ENCODE assay signal across 1 cellular context in the genomic region with DNA sequence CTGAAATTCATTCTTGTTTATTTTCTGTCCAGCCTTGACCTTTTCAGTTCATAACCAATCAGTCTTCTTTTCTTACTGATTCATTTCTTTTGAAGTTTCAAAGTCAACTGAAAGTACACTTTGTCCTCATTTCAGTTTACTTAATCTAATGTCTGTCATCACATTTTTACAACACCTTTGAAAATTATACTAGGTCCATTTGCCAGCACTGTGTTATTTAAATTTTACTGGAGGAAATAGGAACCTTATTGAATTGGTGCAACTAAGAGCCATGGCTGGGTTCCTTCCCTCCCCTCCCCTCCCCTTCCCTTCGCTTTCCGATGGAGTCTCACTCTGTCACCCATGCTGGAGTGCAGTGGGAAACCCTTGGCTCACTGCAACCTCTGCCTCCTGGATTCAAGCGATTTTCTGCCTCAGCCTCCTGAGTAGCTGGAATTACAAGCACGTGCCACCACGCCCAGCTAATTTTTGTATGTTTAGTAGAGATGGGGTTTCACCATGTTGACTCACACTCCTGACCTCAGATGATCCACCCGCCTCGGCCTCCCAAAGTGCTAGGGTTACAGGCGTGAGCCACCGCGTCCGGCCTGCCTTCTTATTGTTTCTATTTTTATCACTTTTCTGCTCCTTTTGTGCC.
TF ChIP-seq lines count a peak whose summit lies in the region.

No MANE protein-coding gene starts in this region.

TF ChIP-seq in HEK293, 187 proteins besides CTCF, POLR2A, EP300 and RAD21 (continued from another document and continues in another):
- TF ChIP-seq, protein P1, sequence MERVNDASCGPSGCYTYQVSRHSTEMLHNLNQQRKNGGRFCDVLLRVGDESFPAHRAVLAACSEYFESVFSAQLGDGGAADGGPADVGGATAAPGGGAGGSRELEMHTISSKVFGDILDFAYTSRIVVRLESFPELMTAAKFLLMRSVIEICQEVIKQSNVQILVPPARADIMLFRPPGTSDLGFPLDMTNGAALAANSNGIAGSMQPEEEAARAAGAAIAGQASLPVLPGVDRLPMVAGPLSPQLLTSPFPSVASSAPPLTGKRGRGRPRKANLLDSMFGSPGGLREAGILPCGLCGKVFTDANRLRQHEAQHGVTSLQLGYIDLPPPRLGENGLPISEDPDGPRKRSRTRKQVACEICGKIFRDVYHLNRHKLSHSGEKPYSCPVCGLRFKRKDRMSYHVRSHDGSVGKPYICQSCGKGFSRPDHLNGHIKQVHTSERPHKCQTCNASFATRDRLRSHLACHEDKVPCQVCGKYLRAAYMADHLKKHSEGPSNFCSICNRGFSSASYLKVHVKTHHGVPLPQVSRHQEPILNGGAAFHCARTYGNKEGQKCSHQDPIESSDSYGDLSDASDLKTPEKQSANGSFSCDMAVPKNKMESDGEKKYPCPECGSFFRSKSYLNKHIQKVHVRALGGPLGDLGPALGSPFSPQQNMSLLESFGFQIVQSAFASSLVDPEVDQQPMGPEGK (tag by site-specific recombination; IDR thresholded peaks at IDR 0.05), result peak; percentile 59
- TF ChIP-seq ZFHX2 (tag by site-specific recombination; conservative IDR thresholded peaks at IDR 0.05) (no peak), ZNF16 (tag by site-specific recombination; IDR thresholded peaks at IDR 0.05; ENCODE audit: low read depth) (no peak), ZNF792 (tag by site-specific recombination; IDR thresholded peaks at IDR 0.05) (no peak), GLIS2 (tag by site-specific recombination; IDR thresholded peaks at IDR 0.05) (no peak), ZFP37 (tag by site-specific recombination; IDR thresholded peaks at IDR 0.05) (no peak), ZNF571 (tag by site-specific recombination; IDR thresholded peaks at IDR 0.05) (no peak), GFI1B (tag by site-specific recombination; IDR thresholded peaks at IDR 0.05) (no peak), PRDM1 (tag by site-specific recombination; IDR thresholded peaks at IDR 0.05) (peak; percentile 53), ZNF843 (tag by site-specific recombination; IDR thresholded peaks at IDR 0.05) (peak; percentile 66; the same call in 1 of the 2 replicates), ZNF596 (tag by site-specific recombination; IDR thresholded peaks at IDR 0.05) (no peak), ZNF23 (tag by site-specific recombination; IDR thresholded peaks at IDR 0.05; ENCODE audit: borderline replicate concordance) (no peak), SP2 (tag by site-specific recombination; IDR thresholded peaks at IDR 0.05) (no peak), ZNF10 (tag by site-specific recombination; IDR thresholded peaks at IDR 0.05) (no peak), HOXA7 (CRISPR knock-in tag; IDR thresholded peaks at IDR 0.05; ENCODE audit: borderline replicate concordance) (no peak), ZFP41 (tag by site-specific recombination; IDR thresholded peaks at IDR 0.05; ENCODE audit: borderline replicate concordance) (no peak), ZNF292 (tag by site-specific recombination; IDR thresholded peaks at IDR 0.05; ENCODE audit: borderline replicate concordance, low read depth) (no peak), ZNF311 (tag by site-specific recombination; IDR thresholded peaks at IDR 0.05; ENCODE audit: borderline replicate concordance) (no peak), ZNF544 (tag by site-specific recombination; IDR thresholded peaks at IDR 0.05) (no peak), ZNF76 (tag by site-specific recombination; IDR thresholded peaks at IDR 0.05; ENCODE audit: borderline replicate concordance, low read depth) (no peak), ZNF19 (tag by site-specific recombination; IDR thresholded peaks at IDR 0.05; ENCODE audit: low read depth) (no peak), SALL2 (tag by site-specific recombination; IDR thresholded peaks at IDR 0.05; ENCODE audit: borderline replicate concordance) (no peak), ZBTB1 (tag by site-specific recombination; IDR thresholded peaks at IDR 0.05) (no peak), YY2 (tag by site-specific recombination; IDR thresholded peaks at IDR 0.05) (no peak), ZNF510 (tag by site-specific recombination; IDR thresholded peaks at IDR 0.05; ENCODE audit: insufficient replicate concordance) (no peak)
- TF ChIP-seq, protein P2, sequence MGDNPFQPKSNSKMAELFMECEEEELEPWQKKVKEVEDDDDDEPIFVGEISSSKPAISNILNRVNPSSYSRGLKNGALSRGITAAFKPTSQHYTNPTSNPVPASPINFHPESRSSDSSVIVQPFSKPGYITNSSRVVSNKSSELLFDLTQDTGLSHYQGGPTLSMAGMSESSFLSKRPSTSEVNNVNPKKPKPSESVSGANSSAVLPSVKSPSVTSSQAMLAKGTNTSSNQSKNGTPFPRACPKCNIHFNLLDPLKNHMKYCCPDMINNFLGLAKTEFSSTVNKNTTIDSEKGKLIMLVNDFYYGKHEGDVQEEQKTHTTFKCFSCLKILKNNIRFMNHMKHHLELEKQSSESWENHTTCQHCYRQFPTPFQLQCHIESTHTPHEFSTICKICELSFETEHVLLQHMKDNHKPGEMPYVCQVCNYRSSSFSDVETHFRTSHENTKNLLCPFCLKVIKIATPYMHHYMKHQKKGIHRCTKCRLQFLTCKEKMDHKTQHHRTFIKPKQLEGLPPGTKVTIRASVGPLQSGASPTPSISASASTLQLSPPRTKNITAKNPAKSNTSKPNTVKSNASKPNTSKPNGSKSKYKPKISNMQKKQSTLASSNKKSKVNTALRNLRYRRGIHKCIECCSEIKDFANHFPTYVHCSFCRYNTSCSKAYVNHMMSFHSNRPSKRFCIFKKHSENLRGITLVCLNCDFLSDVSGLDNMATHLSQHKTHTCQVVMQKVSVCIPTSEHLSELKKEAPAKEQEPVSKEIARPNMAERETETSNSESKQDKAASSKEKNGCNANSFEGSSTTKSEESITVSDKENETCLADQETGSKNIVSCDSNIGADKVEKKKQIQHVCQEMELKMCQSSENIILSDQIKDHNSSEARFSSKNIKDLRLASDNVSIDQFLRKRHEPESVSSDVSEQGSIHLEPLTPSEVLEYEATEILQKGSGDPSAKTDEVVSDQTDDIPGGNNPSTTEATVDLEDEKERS (tag by site-specific recombination; IDR thresholded peaks at IDR 0.05), result peak; percentile 93; the same call in 1 of the 2 replicates
- TF ChIP-seq, protein P3, sequence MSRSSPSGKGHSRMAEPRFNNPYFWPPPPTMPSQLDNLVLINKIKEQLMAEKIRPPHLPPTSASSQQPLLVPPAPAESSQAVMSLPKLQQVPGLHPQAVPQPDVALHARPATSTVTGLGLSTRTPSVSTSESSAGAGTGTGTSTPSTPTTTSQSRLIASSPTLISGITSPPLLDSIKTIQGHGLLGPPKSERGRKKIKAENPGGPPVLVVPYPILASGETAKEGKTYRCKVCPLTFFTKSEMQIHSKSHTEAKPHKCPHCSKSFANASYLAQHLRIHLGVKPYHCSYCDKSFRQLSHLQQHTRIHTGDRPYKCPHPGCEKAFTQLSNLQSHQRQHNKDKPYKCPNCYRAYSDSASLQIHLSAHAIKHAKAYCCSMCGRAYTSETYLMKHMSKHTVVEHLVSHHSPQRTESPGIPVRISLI (tag by site-specific recombination; IDR thresholded peaks at IDR 0.05), result no peak
- TF ChIP-seq, protein P4, sequence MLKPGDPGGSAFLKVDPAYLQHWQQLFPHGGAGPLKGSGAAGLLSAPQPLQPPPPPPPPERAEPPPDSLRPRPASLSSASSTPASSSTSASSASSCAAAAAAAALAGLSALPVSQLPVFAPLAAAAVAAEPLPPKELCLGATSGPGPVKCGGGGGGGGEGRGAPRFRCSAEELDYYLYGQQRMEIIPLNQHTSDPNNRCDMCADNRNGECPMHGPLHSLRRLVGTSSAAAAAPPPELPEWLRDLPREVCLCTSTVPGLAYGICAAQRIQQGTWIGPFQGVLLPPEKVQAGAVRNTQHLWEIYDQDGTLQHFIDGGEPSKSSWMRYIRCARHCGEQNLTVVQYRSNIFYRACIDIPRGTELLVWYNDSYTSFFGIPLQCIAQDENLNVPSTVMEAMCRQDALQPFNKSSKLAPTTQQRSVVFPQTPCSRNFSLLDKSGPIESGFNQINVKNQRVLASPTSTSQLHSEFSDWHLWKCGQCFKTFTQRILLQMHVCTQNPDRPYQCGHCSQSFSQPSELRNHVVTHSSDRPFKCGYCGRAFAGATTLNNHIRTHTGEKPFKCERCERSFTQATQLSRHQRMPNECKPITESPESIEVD (tag by site-specific recombination; IDR thresholded peaks at IDR 0.05), result peak; percentile 83
- TF ChIP-seq, protein P5, sequence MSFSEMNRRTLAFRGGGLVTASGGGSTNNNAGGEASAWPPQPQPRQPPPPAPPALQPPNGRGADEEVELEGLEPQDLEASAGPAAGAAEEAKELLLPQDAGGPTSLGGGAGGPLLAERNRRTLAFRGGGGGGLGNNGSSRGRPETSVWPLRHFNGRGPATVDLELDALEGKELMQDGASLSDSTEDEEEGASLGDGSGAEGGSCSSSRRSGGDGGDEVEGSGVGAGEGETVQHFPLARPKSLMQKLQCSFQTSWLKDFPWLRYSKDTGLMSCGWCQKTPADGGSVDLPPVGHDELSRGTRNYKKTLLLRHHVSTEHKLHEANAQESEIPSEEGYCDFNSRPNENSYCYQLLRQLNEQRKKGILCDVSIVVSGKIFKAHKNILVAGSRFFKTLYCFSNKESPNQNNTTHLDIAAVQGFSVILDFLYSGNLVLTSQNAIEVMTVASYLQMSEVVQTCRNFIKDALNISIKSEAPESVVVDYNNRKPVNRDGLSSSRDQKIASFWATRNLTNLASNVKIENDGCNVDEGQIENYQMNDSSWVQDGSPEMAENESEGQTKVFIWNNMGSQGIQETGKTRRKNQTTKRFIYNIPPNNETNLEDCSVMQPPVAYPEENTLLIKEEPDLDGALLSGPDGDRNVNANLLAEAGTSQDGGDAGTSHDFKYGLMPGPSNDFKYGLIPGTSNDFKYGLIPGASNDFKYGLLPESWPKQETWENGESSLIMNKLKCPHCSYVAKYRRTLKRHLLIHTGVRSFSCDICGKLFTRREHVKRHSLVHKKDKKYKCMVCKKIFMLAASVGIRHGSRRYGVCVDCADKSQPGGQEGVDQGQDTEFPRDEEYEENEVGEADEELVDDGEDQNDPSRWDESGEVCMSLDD (tag by site-specific recombination; IDR thresholded peaks at IDR 0.05), result no peak
- TF ChIP-seq, protein P6, sequence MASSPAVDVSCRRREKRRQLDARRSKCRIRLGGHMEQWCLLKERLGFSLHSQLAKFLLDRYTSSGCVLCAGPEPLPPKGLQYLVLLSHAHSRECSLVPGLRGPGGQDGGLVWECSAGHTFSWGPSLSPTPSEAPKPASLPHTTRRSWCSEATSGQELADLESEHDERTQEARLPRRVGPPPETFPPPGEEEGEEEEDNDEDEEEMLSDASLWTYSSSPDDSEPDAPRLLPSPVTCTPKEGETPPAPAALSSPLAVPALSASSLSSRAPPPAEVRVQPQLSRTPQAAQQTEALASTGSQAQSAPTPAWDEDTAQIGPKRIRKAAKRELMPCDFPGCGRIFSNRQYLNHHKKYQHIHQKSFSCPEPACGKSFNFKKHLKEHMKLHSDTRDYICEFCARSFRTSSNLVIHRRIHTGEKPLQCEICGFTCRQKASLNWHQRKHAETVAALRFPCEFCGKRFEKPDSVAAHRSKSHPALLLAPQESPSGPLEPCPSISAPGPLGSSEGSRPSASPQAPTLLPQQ (tag by site-specific recombination; IDR thresholded peaks at IDR 0.05), result no peak
- TF ChIP-seq, protein P7, sequence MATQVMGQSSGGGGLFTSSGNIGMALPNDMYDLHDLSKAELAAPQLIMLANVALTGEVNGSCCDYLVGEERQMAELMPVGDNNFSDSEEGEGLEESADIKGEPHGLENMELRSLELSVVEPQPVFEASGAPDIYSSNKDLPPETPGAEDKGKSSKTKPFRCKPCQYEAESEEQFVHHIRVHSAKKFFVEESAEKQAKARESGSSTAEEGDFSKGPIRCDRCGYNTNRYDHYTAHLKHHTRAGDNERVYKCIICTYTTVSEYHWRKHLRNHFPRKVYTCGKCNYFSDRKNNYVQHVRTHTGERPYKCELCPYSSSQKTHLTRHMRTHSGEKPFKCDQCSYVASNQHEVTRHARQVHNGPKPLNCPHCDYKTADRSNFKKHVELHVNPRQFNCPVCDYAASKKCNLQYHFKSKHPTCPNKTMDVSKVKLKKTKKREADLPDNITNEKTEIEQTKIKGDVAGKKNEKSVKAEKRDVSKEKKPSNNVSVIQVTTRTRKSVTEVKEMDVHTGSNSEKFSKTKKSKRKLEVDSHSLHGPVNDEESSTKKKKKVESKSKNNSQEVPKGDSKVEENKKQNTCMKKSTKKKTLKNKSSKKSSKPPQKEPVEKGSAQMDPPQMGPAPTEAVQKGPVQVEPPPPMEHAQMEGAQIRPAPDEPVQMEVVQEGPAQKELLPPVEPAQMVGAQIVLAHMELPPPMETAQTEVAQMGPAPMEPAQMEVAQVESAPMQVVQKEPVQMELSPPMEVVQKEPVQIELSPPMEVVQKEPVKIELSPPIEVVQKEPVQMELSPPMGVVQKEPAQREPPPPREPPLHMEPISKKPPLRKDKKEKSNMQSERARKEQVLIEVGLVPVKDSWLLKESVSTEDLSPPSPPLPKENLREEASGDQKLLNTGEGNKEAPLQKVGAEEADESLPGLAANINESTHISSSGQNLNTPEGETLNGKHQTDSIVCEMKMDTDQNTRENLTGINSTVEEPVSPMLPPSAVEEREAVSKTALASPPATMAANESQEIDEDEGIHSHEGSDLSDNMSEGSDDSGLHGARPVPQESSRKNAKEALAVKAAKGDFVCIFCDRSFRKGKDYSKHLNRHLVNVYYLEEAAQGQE (tag by site-specific recombination; IDR thresholded peaks at IDR 0.05), result peak; percentile 52; the same call in 1 of the 2 replicates
- TF ChIP-seq, protein P8, sequence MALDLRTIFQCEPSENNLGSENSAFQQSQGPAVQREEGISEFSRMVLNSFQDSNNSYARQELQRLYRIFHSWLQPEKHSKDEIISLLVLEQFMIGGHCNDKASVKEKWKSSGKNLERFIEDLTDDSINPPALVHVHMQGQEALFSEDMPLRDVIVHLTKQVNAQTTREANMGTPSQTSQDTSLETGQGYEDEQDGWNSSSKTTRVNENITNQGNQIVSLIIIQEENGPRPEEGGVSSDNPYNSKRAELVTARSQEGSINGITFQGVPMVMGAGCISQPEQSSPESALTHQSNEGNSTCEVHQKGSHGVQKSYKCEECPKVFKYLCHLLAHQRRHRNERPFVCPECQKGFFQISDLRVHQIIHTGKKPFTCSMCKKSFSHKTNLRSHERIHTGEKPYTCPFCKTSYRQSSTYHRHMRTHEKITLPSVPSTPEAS (tag by site-specific recombination; IDR thresholded peaks at IDR 0.05), result no peak
- TF ChIP-seq, protein P9, sequence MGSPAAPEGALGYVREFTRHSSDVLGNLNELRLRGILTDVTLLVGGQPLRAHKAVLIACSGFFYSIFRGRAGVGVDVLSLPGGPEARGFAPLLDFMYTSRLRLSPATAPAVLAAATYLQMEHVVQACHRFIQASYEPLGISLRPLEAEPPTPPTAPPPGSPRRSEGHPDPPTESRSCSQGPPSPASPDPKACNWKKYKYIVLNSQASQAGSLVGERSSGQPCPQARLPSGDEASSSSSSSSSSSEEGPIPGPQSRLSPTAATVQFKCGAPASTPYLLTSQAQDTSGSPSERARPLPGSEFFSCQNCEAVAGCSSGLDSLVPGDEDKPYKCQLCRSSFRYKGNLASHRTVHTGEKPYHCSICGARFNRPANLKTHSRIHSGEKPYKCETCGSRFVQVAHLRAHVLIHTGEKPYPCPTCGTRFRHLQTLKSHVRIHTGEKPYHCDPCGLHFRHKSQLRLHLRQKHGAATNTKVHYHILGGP (tag by site-specific recombination; IDR thresholded peaks at IDR 0.05), result no peak
- TF ChIP-seq, protein P10, sequence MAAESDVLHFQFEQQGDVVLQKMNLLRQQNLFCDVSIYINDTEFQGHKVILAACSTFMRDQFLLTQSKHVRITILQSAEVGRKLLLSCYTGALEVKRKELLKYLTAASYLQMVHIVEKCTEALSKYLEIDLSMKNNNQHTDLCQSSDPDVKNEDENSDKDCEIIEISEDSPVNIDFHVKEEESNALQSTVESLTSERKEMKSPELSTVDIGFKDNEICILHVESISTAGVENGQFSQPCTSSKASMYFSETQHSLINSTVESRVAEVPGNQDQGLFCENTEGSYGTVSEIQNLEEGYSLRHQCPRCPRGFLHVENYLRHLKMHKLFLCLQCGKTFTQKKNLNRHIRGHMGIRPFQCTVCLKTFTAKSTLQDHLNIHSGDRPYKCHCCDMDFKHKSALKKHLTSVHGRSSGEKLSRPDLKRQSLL (tag by site-specific recombination; IDR thresholded peaks at IDR 0.05), result no peak; the same call in 1 of the 2 replicates
